Comparison of ENCODE assay signal across 2 cellular contexts in the genomic region with DNA sequence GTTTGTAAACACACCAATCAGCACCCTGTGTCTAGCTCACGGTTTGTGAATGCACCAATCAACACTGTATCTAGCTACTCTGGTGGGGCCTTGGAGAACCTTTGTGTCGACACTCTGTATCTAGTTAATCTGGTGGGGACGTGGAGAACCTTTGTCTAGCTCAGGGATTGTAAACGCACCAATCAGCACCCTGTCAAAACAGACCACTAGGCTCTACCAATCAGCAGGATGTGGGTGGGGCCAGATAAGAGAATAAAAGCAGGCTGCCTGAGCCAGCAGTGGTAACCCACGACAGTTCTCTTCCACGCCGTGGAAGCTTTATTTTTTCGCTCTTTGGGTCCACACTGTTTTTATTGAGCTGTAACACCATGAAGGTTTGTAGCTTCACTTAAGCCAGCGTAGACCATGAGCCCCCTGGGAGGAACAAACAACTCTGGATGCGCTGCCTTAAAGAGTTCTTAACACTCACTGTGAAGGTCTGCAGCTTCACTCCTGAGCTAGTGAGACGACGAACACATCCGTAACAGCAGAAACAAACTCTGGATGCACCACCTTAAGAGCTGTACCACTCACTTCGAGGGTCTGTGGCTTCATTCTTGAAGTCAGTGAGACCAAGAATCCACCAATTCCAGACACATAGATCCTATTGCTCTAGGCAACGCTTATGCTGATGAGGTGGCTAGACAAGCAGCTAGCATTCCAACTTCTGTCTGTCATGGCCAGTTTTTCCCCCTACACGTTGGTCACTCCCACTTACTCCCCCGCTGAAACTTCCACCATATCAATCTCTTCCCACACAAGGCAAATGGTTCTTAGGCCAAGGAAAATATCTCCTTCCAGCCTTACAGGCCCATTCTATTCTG. TPM values are rescaled to one million over a fixed set of nuclear protein-coding genes. Genes with fewer than 3 reads are reported as not detected.
"Had no signal": no experiment of that assay in that cellular context is flagged by ENCODE, and none has a peak within 500 bp of the region (broad histone marks: within the 10 kb centered on the region; RNA-seq: fewer than 3 reads in every experiment).

No MANE protein-coding gene starts in this region.

RNA-seq across cellular contexts. Expression of gene TUBB2B, which starts 55.9 kb away (rescaled TPM):
- total RNA-seq: activated CD4-positive, alpha-beta memory T cell treated with anti-CD3 and anti-CD28 coated beads, Interleukin-2, amount 10 ng/mL, durations not matched to agents 7 days and 5 days; activated CD8-positive, alpha-beta memory T cell treated with anti-CD3 and anti-CD28 coated beads, Interleukin-2, amount 10 ng/mL, durations not matched to agents 7 days and 5 days had no signal
